In the genomic region with DNA sequence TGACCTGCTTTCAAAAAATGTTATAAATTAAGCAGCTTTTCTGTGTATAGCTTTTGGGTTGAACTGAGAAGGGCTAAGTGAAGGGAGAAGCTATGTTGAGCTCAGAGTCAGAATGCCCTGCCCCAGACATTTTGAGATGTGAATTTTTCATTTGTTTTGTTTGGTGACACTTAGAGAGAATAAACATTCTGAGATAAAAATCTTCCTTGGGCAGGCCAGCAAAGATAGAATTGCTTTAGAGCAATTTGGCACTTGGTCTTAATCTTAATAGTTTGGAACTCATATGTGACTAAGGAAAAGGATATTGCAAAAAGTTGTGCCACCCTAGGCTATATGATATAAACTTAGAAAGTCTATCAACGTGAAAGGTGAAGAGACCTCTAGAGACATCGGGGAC, we compare ENCODE assay signal across 24 cellular contexts. TPM values are rescaled to one million over a fixed set of nuclear protein-coding genes. Genes with fewer than 3 reads are reported as not detected.
DNase-seq lines count a peak whose midpoint lies in the region; ATAC-seq and TF ChIP-seq lines count a peak whose summit lies in the region.
"Had no signal": no experiment of that assay in that cellular context is flagged by ENCODE, and none has a peak within 500 bp of the region (broad histone marks: within the 10 kb centered on the region; RNA-seq: fewer than 3 reads in every experiment).

No MANE protein-coding gene starts in this region.

- H3K36me3 Mint-ChIP-seq in activated CD4-positive, alpha-beta T cell treated with anti-CD3 and anti-CD28 coated beads for 36 hours (ENCODE audit: low read depth) = peaks cover 38% of the 10 kb centered on the region
- H3K36me3 Mint-ChIP-seq in activated CD4-positive, alpha-beta T cell treated with anti-CD3 and anti-CD28 coated beads, Interleukin-2, amount 10 ng/mL, durations not matched to agents 7 days and 5 days (ENCODE audit: low read depth) = peaks cover 40% of the 10 kb centered on the region
- H3K36me3 Mint-ChIP-seq in CD4-positive, alpha-beta memory T cell = no peaks in the 10 kb centered on the region
- peaks cover 57% of the 10 kb centered on the region for H3K36me3 Mint-ChIP-seq in activated CD8-positive, alpha-beta T cell treated with anti-CD3 and anti-CD28 coated beads for 36 hours (ENCODE audit: low read depth)
- H3K36me3 Mint-ChIP-seq in naive thymus-derived CD8-positive, alpha-beta T cell = peaks cover 0 to 4% (median 0%) of the 10 kb centered on the region in 3 donors
- H3K36me3 Mint-ChIP-seq in T-cell = peaks cover 6% of the 10 kb centered on the region
- H3K36me3 Mint-ChIP-seq: memory B cell had no signal

- no peak for TF ChIP-seq CTCF in activated CD8-positive, alpha-beta T cell treated with anti-CD3 and anti-CD28 coated beads for 36 hours (IDR thresholded peaks at IDR 0.05)

- no peaks in the 10 kb centered on the region for H3K9me3 Mint-ChIP-seq in activated CD4-positive, alpha-beta T cell treated with anti-CD3 and anti-CD28 coated beads for 36 hours (ENCODE audit: low read depth)
- H3K9me3 Mint-ChIP-seq in activated CD4-positive, alpha-beta T cell treated with anti-CD3 and anti-CD28 coated beads, Interleukin-2, amount 10 ng/mL, durations not matched to agents 7 days and 5 days = peaks cover 4% of the 10 kb centered on the region
- no peaks in the 10 kb centered on the region for H3K9me3 Mint-ChIP-seq in CD4-positive, alpha-beta memory T cell
- no peaks in the 10 kb centered on the region for H3K9me3 Mint-ChIP-seq in activated CD8-positive, alpha-beta T cell treated with anti-CD3 and anti-CD28 coated beads for 36 hours
- H3K9me3 Mint-ChIP-seq in naive thymus-derived CD8-positive, alpha-beta T cell = no peaks in the 10 kb centered on the region
- no peaks in the 10 kb centered on the region for H3K9me3 Mint-ChIP-seq in T-cell
- H3K9me3 Mint-ChIP-seq: memory B cell had no signal

- H3K27ac Mint-ChIP-seq in activated CD4-positive, alpha-beta T cell treated with anti-CD3 and anti-CD28 coated beads for 36 hours = peak overlapping the region; percentile 62
- no peak overlapping the region for H3K27ac Mint-ChIP-seq in activated CD4-positive, alpha-beta T cell treated with anti-CD3 and anti-CD28 coated beads, Interleukin-2, amount 10 ng/mL, durations not matched to agents 7 days and 5 days
- peak overlapping the region in 1 of 7 donors; percentile 22 for H3K27ac Mint-ChIP-seq in CD4-positive, alpha-beta memory T cell
- H3K27ac Mint-ChIP-seq in activated CD8-positive, alpha-beta T cell treated with anti-CD3 and anti-CD28 coated beads for 36 hours = peak overlapping the region; percentile 6
- H3K27ac Mint-ChIP-seq in naive thymus-derived CD8-positive, alpha-beta T cell = peak overlapping the region in 6 of 10 donors; percentile 65 to 96 (median 90)
- H3K27ac Mint-ChIP-seq in T-cell = peak overlapping the region in 1 of 2 donors; percentile 94
- H3K27ac Mint-ChIP-seq: HFFc6, memory B cell had no signal

- no peaks in the 10 kb centered on the region for H3K27me3 ChIP-seq in CD4-positive, alpha-beta memory T cell (ENCODE audit: insufficient read depth, low read length)
- H3K27me3 ChIP-seq: brain microvascular endothelial cell, gastroesophageal sphincter, uterus had no signal

- intact Hi-C loops in activated CD4-positive, alpha-beta T cell treated with anti-CD3 and anti-CD28 coated beads for 36 hours (cut with DNase I, micrococcal nuclease) = no loop called here
- intact Hi-C loops in CD4-positive, alpha-beta memory T cell (cut with micrococcal nuclease) = loop anchor here (10.0 kb wide), 1 partner anchor 213 kb away; no protein-coding TSS in a partner anchor
- intact Hi-C loops in activated CD8-positive, alpha-beta T cell treated with anti-CD3 and anti-CD28 coated beads for 36 hours (cut with micrococcal nuclease) = no loop called here

- H3K9me3 ChIP-seq in CD4-positive, alpha-beta memory T cell (ENCODE audit: control insufficient read depth in 1 of 2, low read length in 2 of 2) = no peaks in the 10 kb centered on the region
- H3K9me3 ChIP-seq: gastroesophageal sphincter, psoas muscle, uterus had no signal

- POLR2A ChIA-PET in activated CD4-positive, alpha-beta T cell treated with anti-CD3 and anti-CD28 coated beads for 36 hours (lab: Charles Lee) = no interaction called here
- POLR2A ChIA-PET in activated CD4-positive, alpha-beta T cell treated with anti-CD3 and anti-CD28 coated beads, Interleukin-2, amount 10 ng/mL, durations not matched to agents 7 days and 5 days (lab: Charles Lee) = no interaction called here
- POLR2A ChIA-PET in CD4-positive, alpha-beta memory T cell (lab: Charles Lee; ENCODE audit: partially characterized antibody) = interaction anchor here (1.6 kb wide), 1 partner anchor 31 kb away, joined by 4 read pairs; a partner anchor contains a TSS
- POLR2A ChIA-PET in activated CD8-positive, alpha-beta T cell treated with anti-CD3 and anti-CD28 coated beads for 36 hours (lab: Charles Lee) = interaction anchor here (0.9 kb wide), 1 partner anchor 9 kb away, joined by 3 read pairs; no protein-coding TSS in a partner anchor
- POLR2A ChIA-PET in naive thymus-derived CD8-positive, alpha-beta T cell (lab: Charles Lee) = interaction anchor here (1.2 to 2.1 kb wide), 3 partner anchors 10 to 28 kb away, joined by 3 to 5 read pairs (median 4); no protein-coding TSS in a partner anchor
- POLR2A ChIA-PET in T-cell (lab: Charles Lee) = interaction anchor here (0.6 to 0.7 kb wide), 2 partner anchors 86 to 163 kb away, joined by 3 to 4 read pairs; no protein-coding TSS in a partner anchor

- ATAC-seq in activated CD4-positive, alpha-beta T cell treated with anti-CD3 and anti-CD28 coated beads for 36 hours = peak; percentile 19
- no peak for ATAC-seq in activated CD8-positive, alpha-beta T cell treated with anti-CD3 and anti-CD28 coated beads for 36 hours
- ATAC-seq in naive thymus-derived CD8-positive, alpha-beta T cell = no peak
- ATAC-seq in T-cell (replicated peaks in 1 of 4) = no peak
- no peak for ATAC-seq in HG02973 (IDR thresholded peaks at IDR 0.05; ENCODE audit: unreplicated experiment)
- ATAC-seq: A549, gastroesophageal sphincter, psoas muscle had no signal

- no peak overlapping the region for H3K4me3 Mint-ChIP-seq in activated CD4-positive, alpha-beta T cell treated with anti-CD3 and anti-CD28 coated beads for 36 hours
- no peak overlapping the region for H3K4me3 Mint-ChIP-seq in activated CD4-positive, alpha-beta T cell treated with anti-CD3 and anti-CD28 coated beads, Interleukin-2, amount 10 ng/mL, durations not matched to agents 7 days and 5 days
- peak overlapping the region in 6 of 8 donors; percentile 6 to 88 (median 58) for H3K4me3 Mint-ChIP-seq in CD4-positive, alpha-beta memory T cell
- H3K4me3 Mint-ChIP-seq in activated CD8-positive, alpha-beta T cell treated with anti-CD3 and anti-CD28 coated beads for 36 hours = no peak overlapping the region
- peak overlapping the region in 8 of 10 donors; percentile 32 to 90 (median 56) for H3K4me3 Mint-ChIP-seq in naive thymus-derived CD8-positive, alpha-beta T cell
- H3K4me3 Mint-ChIP-seq in T-cell = peak overlapping the region in 1 of 3 donors; percentile 59
- H3K4me3 Mint-ChIP-seq: HFFc6, memory B cell had no signal

- CTCF ChIA-PET in activated CD4-positive, alpha-beta T cell treated with anti-CD3 and anti-CD28 coated beads for 36 hours (lab: Charles Lee) = interaction anchor here (0.6 to 1.1 kb wide), 2 partner anchors 124 to 162 kb away, joined by 3 read pairs; no protein-coding TSS in a partner anchor
- CTCF ChIA-PET in activated CD4-positive, alpha-beta T cell treated with anti-CD3 and anti-CD28 coated beads, Interleukin-2, amount 10 ng/mL, durations not matched to agents 7 days and 5 days (lab: Charles Lee) = interaction anchor here (0.6 to 1.0 kb wide), 2 partner anchors 27 to 67 kb away, joined by 3 to 4 read pairs; no protein-coding TSS in a partner anchor
- CTCF ChIA-PET in CD4-positive, alpha-beta memory T cell (lab: Charles Lee; ENCODE audit: partially characterized antibody) = no interaction called here
- CTCF ChIA-PET in activated CD8-positive, alpha-beta T cell treated with anti-CD3 and anti-CD28 coated beads for 36 hours (lab: Charles Lee) = interaction anchor here (0.9 to 2.7 kb wide), 2 partner anchors 11 to 13 kb away, joined by 3 to 7 read pairs; no protein-coding TSS in a partner anchor
- CTCF ChIA-PET in T-cell (lab: Charles Lee) = interaction anchor here in 1 of 2 donors (0.6 kb wide), 2 partner anchors 94 to 602 kb away, joined by 3 to 4 read pairs; no protein-coding TSS in a partner anchor

- no peak for DNase-seq in activated CD4-positive, alpha-beta T cell treated with anti-CD3 and anti-CD28 coated beads for 36 hours
- DNase-seq in activated CD4-positive, alpha-beta T cell treated with anti-CD3 and anti-CD28 coated beads, Interleukin-2, amount 10 ng/mL, durations not matched to agents 7 days and 5 days = no peak
- DNase-seq in CD4-positive, alpha-beta memory T cell = no peak
- no peak for DNase-seq in activated CD8-positive, alpha-beta T cell treated with anti-CD3 and anti-CD28 coated beads for 36 hours
- no peak for DNase-seq in naive thymus-derived CD8-positive, alpha-beta T cell
- no peak for DNase-seq in T-cell
- no peak for DNase-seq in NCI-H2029 (lab: John Stamatoyannopoulos, UW)
- DNase-seq: brain microvascular endothelial cell; DMS153; GOT3; HFFc6; hypothalamus; NCI-H1092 treated with DMSO at 0.1 percent for 48 hours; NCI-H187 treated with DMSO at 0.1 percent for 48 hours; NCI-H526; psoas muscle; Right ventricle myocardium superior; stimulated activated naive CD4-positive, alpha-beta T cell treated with Interleukin-2 at 50 U/mL for 16 hours; uterus had no signal

- no peak overlapping the region for H3K27ac ChIP-seq in CD4-positive, alpha-beta memory T cell (ENCODE audit: low read depth, low read length)
- H3K27ac ChIP-seq: A549, brain microvascular endothelial cell, gastroesophageal sphincter, psoas muscle, uterus had no signal

- peaks cover 38% of the 10 kb centered on the region for H3K4me1 Mint-ChIP-seq in activated CD4-positive, alpha-beta T cell treated with anti-CD3 and anti-CD28 coated beads for 36 hours
- H3K4me1 Mint-ChIP-seq in activated CD4-positive, alpha-beta T cell treated with anti-CD3 and anti-CD28 coated beads, Interleukin-2, amount 10 ng/mL, durations not matched to agents 7 days and 5 days = peaks cover 45% of the 10 kb centered on the region
- peaks cover 19 to 35% (median 28%) of the 10 kb centered on the region in 4 donors for H3K4me1 Mint-ChIP-seq in CD4-positive, alpha-beta memory T cell
- H3K4me1 Mint-ChIP-seq in activated CD8-positive, alpha-beta T cell treated with anti-CD3 and anti-CD28 coated beads for 36 hours (ENCODE audit: low read depth) = peaks cover 38% of the 10 kb centered on the region
- peaks cover 20 to 49% (median 41%) of the 10 kb centered on the region in 4 donors for H3K4me1 Mint-ChIP-seq in naive thymus-derived CD8-positive, alpha-beta T cell
- peaks cover 33 to 39% (median 39%) of the 10 kb centered on the region in 3 donors for H3K4me1 Mint-ChIP-seq in T-cell
- H3K4me1 Mint-ChIP-seq: memory B cell had no signal

- no peak overlapping the region for H3K4me3 ChIP-seq in CD4-positive, alpha-beta memory T cell (ENCODE audit: low read length in 2 of 2)
- H3K4me3 ChIP-seq: A549, gastroesophageal sphincter, psoas muscle, uterus had no signal

- no peaks in the 10 kb centered on the region for H3K27me3 Mint-ChIP-seq in activated CD4-positive, alpha-beta T cell treated with anti-CD3 and anti-CD28 coated beads for 36 hours
- no peaks in the 10 kb centered on the region for H3K27me3 Mint-ChIP-seq in activated CD4-positive, alpha-beta T cell treated with anti-CD3 and anti-CD28 coated beads, Interleukin-2, amount 10 ng/mL, durations not matched to agents 7 days and 5 days
- no peaks in the 10 kb centered on the region for H3K27me3 Mint-ChIP-seq in CD4-positive, alpha-beta memory T cell
- no peaks in the 10 kb centered on the region for H3K27me3 Mint-ChIP-seq in activated CD8-positive, alpha-beta T cell treated with anti-CD3 and anti-CD28 coated beads for 36 hours
- H3K27me3 Mint-ChIP-seq in naive thymus-derived CD8-positive, alpha-beta T cell = no peaks in the 10 kb centered on the region
- H3K27me3 Mint-ChIP-seq in T-cell = no peaks in the 10 kb centered on the region
- H3K27me3 Mint-ChIP-seq: memory B cell had no signal

- no peaks in the 10 kb centered on the region for H3K36me3 ChIP-seq in CD4-positive, alpha-beta memory T cell (ENCODE audit: insufficient read depth, low read length)
- H3K36me3 ChIP-seq: brain microvascular endothelial cell, gastroesophageal sphincter, uterus had no signal

- H3K4me1 ChIP-seq in CD4-positive, alpha-beta memory T cell (ENCODE audit: insufficient read depth, low read length) = peaks cover 37% of the 10 kb centered on the region
- H3K4me1 ChIP-seq: A549, psoas muscle, uterus had no signal

RNA-seq across cellular contexts. Expression of a gene that starts 30.2 kb away (rescaled TPM):
- 10 to 100 TPM; 29.2 to 35.9 TPM for total RNA-seq in activated CD4-positive, alpha-beta T cell treated with anti-CD3 and anti-CD28 coated beads for 36 hours
- total RNA-seq in activated CD4-positive, alpha-beta T cell treated with anti-CD3 and anti-CD28 coated beads, Interleukin-2, amount 10 ng/mL, durations not matched to agents 7 days and 5 days = 10 to 100 TPM; 12.6 to 13.5 TPM
- total RNA-seq in CD4-positive, alpha-beta memory T cell = 1 to 10 TPM; 3.9 to 4.7 TPM
- polyA plus RNA-seq in CD4-positive, alpha-beta memory T cell = under 1 TPM; 0.31 to 0.35 TPM
- total RNA-seq in activated CD8-positive, alpha-beta T cell treated with anti-CD3 and anti-CD28 coated beads for 36 hours = 10 to 100 TPM; 50.9 to 53.6 TPM
- 10 to 100 TPM; 20.9 to 22.5 TPM for total RNA-seq in naive thymus-derived CD8-positive, alpha-beta T cell
- polyA plus RNA-seq in naive thymus-derived CD8-positive, alpha-beta T cell = 1 to 10 TPM; 2.4 to 4.8 (median 2.5) TPM
- total RNA-seq in T-cell = 10 to 100 TPM in 4 of 5 donors, 1 to 10 TPM in 1; 4.4 to 23.9 (median 17.1) TPM
- total RNA-seq: G401 had no signal

Comparison
In these comparisons a context has a peak if more than half of its experiments do, and no peak if none do; other contexts are left out.
1. H3K4me3 Mint-ChIP-seq: peak in CD4-positive, alpha-beta memory T cell (6 of 8) and naive thymus-derived CD8-positive, alpha-beta T cell (8 of 10); none in activated CD4-positive, alpha-beta T cell treated with anti-CD3 and anti-CD28 coated beads for 36 hours (single experiment), activated CD4-positive, alpha-beta T cell treated with anti-CD3 and anti-CD28 coated beads, Interleukin-2, amount 10 ng/mL, durations not matched to agents 7 days and 5 days (single experiment) and activated CD8-positive, alpha-beta T cell treated with anti-CD3 and anti-CD28 coated beads for 36 hours (single experiment).
2. POLR2A ChIA-PET loops: an anchor here in CD4-positive, alpha-beta memory T cell (1.6 kb wide), activated CD8-positive, alpha-beta T cell treated with anti-CD3 and anti-CD28 coated beads for 36 hours (0.9 kb wide), naive thymus-derived CD8-positive, alpha-beta T cell (1.2 to 2.1 kb wide) and T-cell (0.6 to 0.7 kb wide); none called in activated CD4-positive, alpha-beta T cell treated with anti-CD3 and anti-CD28 coated beads for 36 hours and activated CD4-positive, alpha-beta T cell treated with anti-CD3 and anti-CD28 coated beads, Interleukin-2, amount 10 ng/mL, durations not matched to agents 7 days and 5 days.